ENCODE assay signal across 1 cellular context in genomic region chr7:105489409-105489808, GRCh38.
TF ChIP-seq lines count a peak whose summit lies in the region.

No MANE protein-coding gene starts in this region.

TF ChIP-seq in WTC11, 78 proteins besides CTCF, POLR2A, EP300 and RAD21:
- TF ChIP-seq ZNF532 (CRISPR knock-in tag; IDR thresholded peaks at IDR 0.05; ENCODE audit: borderline replicate concordance) (no peak), E2F4 (CRISPR knock-in tag; IDR thresholded peaks at IDR 0.05; ENCODE audit: borderline replicate concordance, low read depth) (no peak), ATF3 (CRISPR knock-in tag; conservative IDR thresholded peaks at IDR 0.05) (no peak), RORB (CRISPR knock-in tag; IDR thresholded peaks at IDR 0.05) (no peak), FOXP4 (CRISPR knock-in tag; IDR thresholded peaks at IDR 0.05) (no peak), EMX1 (CRISPR knock-in tag; IDR thresholded peaks at IDR 0.05) (no peak), ATF2 (CRISPR knock-in tag; IDR thresholded peaks at IDR 0.05; ENCODE audit: borderline replicate concordance, low read depth) (no peak), PREB (CRISPR knock-in tag; IDR thresholded peaks at IDR 0.05; ENCODE audit: borderline replicate concordance) (no peak), E2F5 (CRISPR knock-in tag; IDR thresholded peaks at IDR 0.05) (no peak), ZBTB21 (CRISPR knock-in tag; IDR thresholded peaks at IDR 0.05; ENCODE audit: borderline replicate concordance) (no peak), AR (CRISPR knock-in tag; IDR thresholded peaks at IDR 0.05) (no peak), ATF6 (CRISPR knock-in tag; IDR thresholded peaks at IDR 0.05) (no peak), ZNF416 (CRISPR knock-in tag; IDR thresholded peaks at IDR 0.05) (no peak), MAX (CRISPR knock-in tag; IDR thresholded peaks at IDR 0.05) (no peak), NFE2L1 (CRISPR knock-in tag; IDR thresholded peaks at IDR 0.05) (no peak), MYBL2 (CRISPR knock-in tag; IDR thresholded peaks at IDR 0.05) (no peak), SMAD3 (CRISPR knock-in tag; IDR thresholded peaks at IDR 0.05; ENCODE audit: borderline replicate concordance) (no peak), OVOL2 (CRISPR knock-in tag; IDR thresholded peaks at IDR 0.05; ENCODE audit: borderline replicate concordance) (no peak)
